Comparison of ENCODE assay signal across 6 cellular contexts in the genomic region with DNA sequence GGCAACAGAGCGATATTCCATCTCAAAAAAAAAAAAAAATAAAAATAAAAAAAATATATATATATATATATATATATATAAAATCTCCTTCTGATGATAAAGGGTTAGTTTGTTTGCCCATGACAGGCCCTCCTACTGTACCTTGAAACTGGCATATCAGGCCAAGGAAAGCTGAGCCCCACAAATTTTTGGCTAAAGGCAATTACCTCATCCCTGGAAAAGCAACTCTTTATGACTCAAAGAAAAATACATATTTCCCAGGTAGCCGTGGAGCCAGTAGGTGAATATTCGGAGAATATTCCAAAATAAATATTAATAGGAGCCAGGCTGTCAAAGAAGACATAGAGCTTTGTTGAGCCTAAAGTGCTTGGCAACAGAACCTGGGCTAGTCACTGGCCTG.
"Had no signal": no experiment of that assay in that cellular context is flagged by ENCODE, and none has a peak within 500 bp of the region (broad histone marks: within the 10 kb centered on the region; RNA-seq: fewer than 3 reads in every experiment).

No MANE protein-coding gene starts in this region.

- H3K4me3 Mint-ChIP-seq: IgD-negative memory B cell had no signal

- DNase-seq: IMR-90, KBM-7 had no signal

- H3K27ac ChIP-seq: HL-60 had no signal

- ATAC-seq: HepG2, K562 had no signal

- H3K4me3 ChIP-seq: K562 had no signal

- H3K27me3 Mint-ChIP-seq: IgD-negative memory B cell had no signal

- H3K4me1 Mint-ChIP-seq: IgD-negative memory B cell had no signal
